Comparison of ENCODE assay signal across 1 cellular context in the genomic region with DNA sequence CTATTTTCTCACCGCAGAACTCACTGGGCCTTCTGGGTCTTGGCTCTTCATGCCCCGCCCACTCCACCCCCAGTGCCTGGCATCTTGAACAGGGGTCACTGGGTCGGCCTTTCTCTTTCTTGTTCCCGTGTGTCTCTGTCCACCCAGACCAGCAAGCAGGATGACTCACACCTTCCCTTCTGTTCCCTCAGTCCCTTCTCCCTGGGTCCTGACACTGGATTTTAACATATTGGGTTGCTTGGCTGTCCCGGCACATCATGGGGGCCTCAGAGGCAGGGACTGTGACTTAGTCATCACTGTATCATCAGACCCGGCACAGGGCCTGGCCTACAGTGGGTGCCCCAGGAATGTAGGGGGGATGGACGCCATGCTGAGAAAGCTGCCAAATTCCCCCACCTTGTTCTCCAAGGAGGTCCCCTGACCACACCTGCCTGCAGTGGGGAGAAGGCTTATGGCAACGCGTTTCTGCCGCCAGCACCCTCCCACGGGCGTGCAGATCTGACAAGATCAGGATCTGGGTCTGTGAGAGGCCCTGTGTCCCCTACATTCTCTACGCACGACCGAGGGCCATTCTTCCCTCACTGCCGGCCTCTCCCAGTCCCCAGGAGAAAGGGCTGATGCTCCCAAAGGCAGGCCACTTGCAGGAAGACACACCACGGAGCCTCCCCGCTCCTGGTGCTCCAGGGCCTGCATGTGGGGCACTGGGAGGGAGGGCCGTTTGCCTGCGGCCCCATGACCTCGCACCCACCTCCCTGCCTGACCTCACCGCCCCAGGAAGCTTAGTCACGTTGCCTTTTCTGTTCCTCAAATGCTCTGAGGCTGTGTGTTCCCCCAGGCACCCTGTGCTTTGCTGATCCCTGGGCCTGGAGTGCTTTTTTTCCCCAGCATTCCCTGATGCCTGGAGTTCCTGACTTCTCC.
TF ChIP-seq lines count a peak whose summit lies in the region.

No MANE protein-coding gene starts in this region.

TF ChIP-seq in HEK293, 187 proteins besides CTCF, POLR2A, EP300 and RAD21 (continued from another document):
- TF ChIP-seq, protein P1, sequence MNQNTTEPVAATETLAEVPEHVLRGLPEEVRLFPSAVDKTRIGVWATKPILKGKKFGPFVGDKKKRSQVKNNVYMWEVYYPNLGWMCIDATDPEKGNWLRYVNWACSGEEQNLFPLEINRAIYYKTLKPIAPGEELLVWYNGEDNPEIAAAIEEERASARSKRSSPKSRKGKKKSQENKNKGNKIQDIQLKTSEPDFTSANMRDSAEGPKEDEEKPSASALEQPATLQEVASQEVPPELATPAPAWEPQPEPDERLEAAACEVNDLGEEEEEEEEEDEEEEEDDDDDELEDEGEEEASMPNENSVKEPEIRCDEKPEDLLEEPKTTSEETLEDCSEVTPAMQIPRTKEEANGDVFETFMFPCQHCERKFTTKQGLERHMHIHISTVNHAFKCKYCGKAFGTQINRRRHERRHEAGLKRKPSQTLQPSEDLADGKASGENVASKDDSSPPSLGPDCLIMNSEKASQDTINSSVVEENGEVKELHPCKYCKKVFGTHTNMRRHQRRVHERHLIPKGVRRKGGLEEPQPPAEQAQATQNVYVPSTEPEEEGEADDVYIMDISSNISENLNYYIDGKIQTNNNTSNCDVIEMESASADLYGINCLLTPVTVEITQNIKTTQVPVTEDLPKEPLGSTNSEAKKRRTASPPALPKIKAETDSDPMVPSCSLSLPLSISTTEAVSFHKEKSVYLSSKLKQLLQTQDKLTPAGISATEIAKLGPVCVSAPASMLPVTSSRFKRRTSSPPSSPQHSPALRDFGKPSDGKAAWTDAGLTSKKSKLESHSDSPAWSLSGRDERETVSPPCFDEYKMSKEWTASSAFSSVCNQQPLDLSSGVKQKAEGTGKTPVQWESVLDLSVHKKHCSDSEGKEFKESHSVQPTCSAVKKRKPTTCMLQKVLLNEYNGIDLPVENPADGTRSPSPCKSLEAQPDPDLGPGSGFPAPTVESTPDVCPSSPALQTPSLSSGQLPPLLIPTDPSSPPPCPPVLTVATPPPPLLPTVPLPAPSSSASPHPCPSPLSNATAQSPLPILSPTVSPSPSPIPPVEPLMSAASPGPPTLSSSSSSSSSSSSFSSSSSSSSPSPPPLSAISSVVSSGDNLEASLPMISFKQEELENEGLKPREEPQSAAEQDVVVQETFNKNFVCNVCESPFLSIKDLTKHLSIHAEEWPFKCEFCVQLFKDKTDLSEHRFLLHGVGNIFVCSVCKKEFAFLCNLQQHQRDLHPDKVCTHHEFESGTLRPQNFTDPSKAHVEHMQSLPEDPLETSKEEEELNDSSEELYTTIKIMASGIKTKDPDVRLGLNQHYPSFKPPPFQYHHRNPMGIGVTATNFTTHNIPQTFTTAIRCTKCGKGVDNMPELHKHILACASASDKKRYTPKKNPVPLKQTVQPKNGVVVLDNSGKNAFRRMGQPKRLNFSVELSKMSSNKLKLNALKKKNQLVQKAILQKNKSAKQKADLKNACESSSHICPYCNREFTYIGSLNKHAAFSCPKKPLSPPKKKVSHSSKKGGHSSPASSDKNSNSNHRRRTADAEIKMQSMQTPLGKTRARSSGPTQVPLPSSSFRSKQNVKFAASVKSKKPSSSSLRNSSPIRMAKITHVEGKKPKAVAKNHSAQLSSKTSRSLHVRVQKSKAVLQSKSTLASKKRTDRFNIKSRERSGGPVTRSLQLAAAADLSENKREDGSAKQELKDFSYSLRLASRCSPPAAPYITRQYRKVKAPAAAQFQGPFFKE (tag by site-specific recombination; IDR thresholded peaks at IDR 0.05; ENCODE audit: borderline replicate concordance): no peak
- no peak for TF ChIP-seq PRDM1 (tag by site-specific recombination; IDR thresholded peaks at IDR 0.05)
- TF ChIP-seq, protein P2, sequence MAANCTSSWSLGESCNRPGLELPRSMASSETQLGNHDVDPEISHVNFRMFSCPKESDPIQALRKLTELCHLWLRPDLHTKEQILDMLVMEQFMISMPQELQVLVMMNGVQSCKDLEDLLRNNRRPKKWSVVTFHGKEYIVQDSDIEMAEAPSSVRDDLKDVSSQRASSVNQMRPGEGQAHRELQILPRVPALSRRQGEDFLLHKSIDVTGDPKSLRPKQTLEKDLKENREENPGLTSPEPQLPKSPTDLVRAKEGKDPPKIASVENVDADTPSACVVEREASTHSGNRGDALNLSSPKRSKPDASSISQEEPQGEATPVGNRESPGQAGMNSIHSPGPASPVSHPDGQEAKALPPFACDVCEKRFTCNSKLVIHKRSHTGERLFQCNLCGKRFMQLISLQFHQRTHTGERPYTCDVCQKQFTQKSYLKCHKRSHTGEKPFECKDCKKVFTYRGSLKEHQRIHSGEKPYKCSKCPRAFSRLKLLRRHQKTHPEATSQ (tag by site-specific recombination; IDR thresholded peaks at IDR 0.05): no peak
